7 cellular contexts compared by ENCODE assay signal in the genomic region with DNA sequence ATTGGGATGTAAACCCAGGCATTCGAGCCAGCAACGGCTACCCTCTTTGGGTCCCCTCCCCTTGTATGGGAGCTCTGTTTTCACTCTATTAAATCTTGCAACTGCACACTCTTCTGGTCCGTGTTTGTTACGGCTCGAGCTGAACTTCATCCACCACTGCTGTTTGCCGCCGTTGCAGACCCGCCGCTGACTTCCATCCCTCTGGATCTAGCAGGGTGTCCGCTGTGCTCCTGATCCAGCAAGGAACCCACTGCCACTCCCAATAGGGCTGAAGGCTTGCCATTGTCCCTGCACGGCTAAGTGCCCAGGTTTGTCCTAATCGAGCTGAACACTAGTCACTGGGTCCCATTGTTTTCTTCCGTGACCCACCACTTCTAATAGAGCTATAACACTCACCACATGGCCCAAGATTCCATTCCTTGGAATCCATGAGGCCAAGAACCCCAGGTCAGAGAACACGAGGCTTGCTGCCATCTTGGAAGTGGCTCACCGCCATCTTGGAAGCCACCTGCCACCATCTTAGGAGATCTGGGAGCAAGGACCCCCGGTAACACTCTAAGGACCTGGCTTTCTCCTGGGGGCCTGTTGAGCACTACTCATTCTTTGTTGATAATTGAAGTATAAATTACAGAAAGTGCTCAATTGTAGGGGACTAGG. TPM values are rescaled to one million over a fixed set of nuclear protein-coding genes. Genes with fewer than 3 reads are reported as not detected.
DNase-seq lines count a peak whose midpoint lies in the region; ATAC-seq and TF ChIP-seq lines count a peak whose summit lies in the region.
"Not testable (repeated sequence)": the region's sequence is repeated elsewhere in the genome, so short reads cannot be mapped to it uniquely, and the experiment has no call there.

No MANE protein-coding gene starts in this region.

- H3K36me3 Mint-ChIP-seq in CD4-positive, alpha-beta memory T cell; T-helper 2 cell treated with Interferon-gamma antibody and Interleukin-4, amounts not matched to agents 5 μg/mL and 100 μg/mL, for 36 hours (ENCODE audit: low read depth); central memory CD8-positive, alpha-beta T cell (ENCODE audit: insufficient read depth): not testable (repeated sequence)
- peaks cover 16% of the 10 kb centered on the region for H3K36me3 Mint-ChIP-seq in activated CD8-positive, alpha-beta T cell treated with anti-CD3 and anti-CD28 coated beads, Interleukin-2, amount 10 ng/mL, durations not matched to agents 7 days and 5 days (ENCODE audit: low read depth)
- H3K36me3 Mint-ChIP-seq in activated T-helper 2 cell treated with anti-CD3 and anti-CD28 coated beads, Interferon-gamma antibody, Interleukin-2, Interleukin-4, amounts not matched to agents 10 μg/mL and 5 μg/mL and 100 μg/mL, durations not matched to agents 14 hours and 24 hours and 36 hours (ENCODE audit: low read depth) = peaks cover 19% of the 10 kb centered on the region

- peak overlapping the region in 5 of 7 donors; percentile 11 to 83 (median 76) for H3K27ac Mint-ChIP-seq in CD4-positive, alpha-beta memory T cell
- peak overlapping the region; percentile 14 for H3K27ac Mint-ChIP-seq in T-helper 2 cell treated with Interferon-gamma antibody and Interleukin-4, amounts not matched to agents 5 μg/mL and 100 μg/mL, for 36 hours
- peak overlapping the region; percentile 48 for H3K27ac Mint-ChIP-seq in activated CD8-positive, alpha-beta T cell treated with anti-CD3 and anti-CD28 coated beads, Interleukin-2, amount 10 ng/mL, durations not matched to agents 7 days and 5 days
- peak overlapping the region; percentile 73 for H3K27ac Mint-ChIP-seq in activated T-helper 2 cell treated with anti-CD3 and anti-CD28 coated beads, Interferon-gamma antibody, Interleukin-2, Interleukin-4, amounts not matched to agents 10 μg/mL and 5 μg/mL and 100 μg/mL, durations not matched to agents 14 hours and 24 hours and 36 hours
- peak overlapping the region; percentile 93 for H3K27ac Mint-ChIP-seq in central memory CD8-positive, alpha-beta T cell (ENCODE audit: low read depth)

- WGBS in spleen, 5 donors = 96 to 98% (median 97%) methylated on average over 16 of the region's 16 CpGs

- POLR2A ChIA-PET in CD4-positive, alpha-beta memory T cell (lab: Charles Lee; ENCODE audit: partially characterized antibody) = interaction anchor here (1.1 to 21.5 kb wide), 3 partner anchors 13 to 60 kb away, joined by 3 to 435 read pairs (median 65); a partner anchor contains a TSS
- POLR2A ChIA-PET in activated CD8-positive, alpha-beta T cell treated with anti-CD3 and anti-CD28 coated beads, Interleukin-2, amount 10 ng/mL, durations not matched to agents 7 days and 5 days (lab: Charles Lee) = interaction anchor here (3.7 kb wide), 1 partner anchor 37 kb away, joined by 27 read pairs; a partner anchor contains a TSS

- DNase-seq in CD4-positive, alpha-beta memory T cell; T-helper 2 cell treated with Interferon-gamma antibody and Interleukin-4, amounts not matched to agents 5 μg/mL and 100 μg/mL, for 36 hours (ENCODE audit: low spot score); activated CD8-positive, alpha-beta T cell treated with anti-CD3 and anti-CD28 coated beads, Interleukin-2, amount 10 ng/mL, durations not matched to agents 7 days and 5 days; activated T-helper 2 cell treated with anti-CD3 and anti-CD28 coated beads, Interferon-gamma antibody, Interleukin-2, Interleukin-4, amounts not matched to agents 10 μg/mL and 5 μg/mL and 100 μg/mL, durations not matched to agents 14 hours and 24 hours and 36 hours (ENCODE audit: low spot score); central memory CD8-positive, alpha-beta T cell (ENCODE audit: low spot score in 2 of 2); spleen: not testable (repeated sequence)
- peak; percentile 22 for DNase-seq in islet precursor cell

- not testable (repeated sequence) for H3K27me3 ChIP-seq in CD4-positive, alpha-beta memory T cell (ENCODE audit: insufficient read depth, low read length); spleen (replicated peaks in 1 of 7)

- ATAC-seq in activated CD8-positive, alpha-beta T cell treated with anti-CD3 and anti-CD28 coated beads, Interleukin-2, amount 10 ng/mL, durations not matched to agents 7 days and 5 days; central memory CD8-positive, alpha-beta T cell (replicated peaks; ENCODE audit: extremely low read depth, poor library complexity, severe bottlenecking): not testable (repeated sequence)

- not testable (repeated sequence) for H3K36me3 ChIP-seq in CD4-positive, alpha-beta memory T cell (ENCODE audit: insufficient read depth, low read length); spleen

- not testable (repeated sequence) for H3K9me3 ChIP-seq in CD4-positive, alpha-beta memory T cell (ENCODE audit: control insufficient read depth in 1 of 2, low read length in 2 of 2); spleen

- peaks cover 45 to 67% (median 56%) of the 10 kb centered on the region in 4 donors for H3K4me1 Mint-ChIP-seq in CD4-positive, alpha-beta memory T cell
- peaks cover 41% of the 10 kb centered on the region for H3K4me1 Mint-ChIP-seq in T-helper 2 cell treated with Interferon-gamma antibody and Interleukin-4, amounts not matched to agents 5 μg/mL and 100 μg/mL, for 36 hours (ENCODE audit: low read depth)
- peaks cover 55% of the 10 kb centered on the region for H3K4me1 Mint-ChIP-seq in activated CD8-positive, alpha-beta T cell treated with anti-CD3 and anti-CD28 coated beads, Interleukin-2, amount 10 ng/mL, durations not matched to agents 7 days and 5 days (ENCODE audit: low read depth)
- H3K4me1 Mint-ChIP-seq in activated T-helper 2 cell treated with anti-CD3 and anti-CD28 coated beads, Interferon-gamma antibody, Interleukin-2, Interleukin-4, amounts not matched to agents 10 μg/mL and 5 μg/mL and 100 μg/mL, durations not matched to agents 14 hours and 24 hours and 36 hours (ENCODE audit: low read depth) = peaks cover 80% of the 10 kb centered on the region
- peaks cover 42% of the 10 kb centered on the region for H3K4me1 Mint-ChIP-seq in central memory CD8-positive, alpha-beta T cell

- not testable (repeated sequence) for H3K27ac ChIP-seq in CD4-positive, alpha-beta memory T cell (ENCODE audit: low read depth, low read length)
- H3K27ac ChIP-seq in spleen = peak overlapping the region in 6 of 8 donors; percentile 5 to 90 (median 56)

- not testable (repeated sequence) for H3K9me3 Mint-ChIP-seq in CD4-positive, alpha-beta memory T cell; T-helper 2 cell treated with Interferon-gamma antibody and Interleukin-4, amounts not matched to agents 5 μg/mL and 100 μg/mL, for 36 hours; activated CD8-positive, alpha-beta T cell treated with anti-CD3 and anti-CD28 coated beads, Interleukin-2, amount 10 ng/mL, durations not matched to agents 7 days and 5 days (ENCODE audit: insufficient read depth); activated T-helper 2 cell treated with anti-CD3 and anti-CD28 coated beads, Interferon-gamma antibody, Interleukin-2, Interleukin-4, amounts not matched to agents 10 μg/mL and 5 μg/mL and 100 μg/mL, durations not matched to agents 14 hours and 24 hours and 36 hours; central memory CD8-positive, alpha-beta T cell

- H3K4me3 ChIP-seq in CD4-positive, alpha-beta memory T cell (ENCODE audit: low read length in 2 of 2); spleen: not testable (repeated sequence)

- intact Hi-C loops in CD4-positive, alpha-beta memory T cell (cut with micrococcal nuclease) = loop anchor here (5.0 kb wide), 1 partner anchor 153 kb away; no protein-coding TSS in a partner anchor
- intact Hi-C loops in activated T-helper 2 cell treated with anti-CD3 and anti-CD28 coated beads, Interferon-gamma antibody, Interleukin-2, Interleukin-4, amounts not matched to agents 10 μg/mL and 5 μg/mL and 100 μg/mL, durations not matched to agents 14 hours and 24 hours and 36 hours (cut with micrococcal nuclease); spleen (cut with DNase I; ENCODE audit: low total_unique reads): not testable (repeated sequence)

- peaks cover 49% of the 10 kb centered on the region for H3K4me1 ChIP-seq in CD4-positive, alpha-beta memory T cell (ENCODE audit: insufficient read depth, low read length)
- peaks cover 32 to 85% (median 65%) of the 10 kb centered on the region in 6 donors for H3K4me1 ChIP-seq in spleen

- CTCF ChIA-PET in CD4-positive, alpha-beta memory T cell (lab: Charles Lee; ENCODE audit: partially characterized antibody) = interaction anchor here (1.0 to 6.5 kb wide), 7 partner anchors 12 to 437 kb away, joined by 3 to 81 read pairs (median 6); no protein-coding TSS in a partner anchor
- CTCF ChIA-PET in activated CD8-positive, alpha-beta T cell treated with anti-CD3 and anti-CD28 coated beads, Interleukin-2, amount 10 ng/mL, durations not matched to agents 7 days and 5 days (lab: Charles Lee) = interaction anchor here (1.0 to 19.1 kb wide), 4 partner anchors 11 to 61 kb away, joined by 3 to 268 read pairs (median 10); a partner anchor contains a TSS

- H3K4me3 Mint-ChIP-seq in CD4-positive, alpha-beta memory T cell = peak overlapping the region in 4 of 8 donors; percentile 1 to 63 (median 42)
- H3K4me3 Mint-ChIP-seq in T-helper 2 cell treated with Interferon-gamma antibody and Interleukin-4, amounts not matched to agents 5 μg/mL and 100 μg/mL, for 36 hours; activated CD8-positive, alpha-beta T cell treated with anti-CD3 and anti-CD28 coated beads, Interleukin-2, amount 10 ng/mL, durations not matched to agents 7 days and 5 days; activated T-helper 2 cell treated with anti-CD3 and anti-CD28 coated beads, Interferon-gamma antibody, Interleukin-2, Interleukin-4, amounts not matched to agents 10 μg/mL and 5 μg/mL and 100 μg/mL, durations not matched to agents 14 hours and 24 hours and 36 hours (ENCODE audit: low read depth); central memory CD8-positive, alpha-beta T cell: not testable (repeated sequence)

- TF ChIP-seq POLR2A in spleen (IDR thresholded peaks at IDR 0.05) = not testable (repeated sequence)

- not testable (repeated sequence) for H3K27me3 Mint-ChIP-seq in CD4-positive, alpha-beta memory T cell; T-helper 2 cell treated with Interferon-gamma antibody and Interleukin-4, amounts not matched to agents 5 μg/mL and 100 μg/mL, for 36 hours (ENCODE audit: low read depth); activated CD8-positive, alpha-beta T cell treated with anti-CD3 and anti-CD28 coated beads, Interleukin-2, amount 10 ng/mL, durations not matched to agents 7 days and 5 days (ENCODE audit: low read depth); activated T-helper 2 cell treated with anti-CD3 and anti-CD28 coated beads, Interferon-gamma antibody, Interleukin-2, Interleukin-4, amounts not matched to agents 10 μg/mL and 5 μg/mL and 100 μg/mL, durations not matched to agents 14 hours and 24 hours and 36 hours (ENCODE audit: low read depth); central memory CD8-positive, alpha-beta T cell

- TF ChIP-seq CTCF in spleen (IDR thresholded peaks at IDR 0.05 in 8 of 11, conservative IDR thresholded peaks at IDR 0.05 in 3 of 11) = not testable (repeated sequence)

RNA-seq across cellular contexts. Expression of a gene that starts 37.9 kb away (rescaled TPM):
- 100 to 1,000 TPM; 335 to 364 TPM for total RNA-seq in CD4-positive, alpha-beta memory T cell
- polyA plus RNA-seq in CD4-positive, alpha-beta memory T cell = 100 to 1,000 TPM; 119 to 136 TPM
- total RNA-seq in activated CD8-positive, alpha-beta T cell treated with anti-CD3 and anti-CD28 coated beads, Interleukin-2, amount 10 ng/mL, durations not matched to agents 7 days and 5 days = 100 to 1,000 TPM in 1 of 2 experiments, 10 to 100 TPM in 1; 97.0 to 100 TPM
- 60.8 and 61.1 TPM in 2 replicates for total RNA-seq in activated T-helper 2 cell treated with anti-CD3 and anti-CD28 coated beads, Interferon-gamma antibody, Interleukin-2, Interleukin-4, amounts not matched to agents 10 μg/mL and 5 μg/mL and 100 μg/mL, durations not matched to agents 14 hours and 24 hours and 36 hours
- 100 to 1,000 TPM in 6 of 7 donors, 10 to 100 TPM in 1; 86.2 to 178 (median 123) TPM for total RNA-seq in spleen
- polyA plus RNA-seq in spleen = 10 to 100 TPM; 48.7 to 94.2 (median 73.9) TPM

Comparison
In these comparisons a context has a peak if more than half of its experiments do, and no peak if none do; other contexts are left out.
1. H3K27ac Mint-ChIP-seq: peak in every context shown above with its lines; median percentile 93 in central memory CD8-positive, alpha-beta T cell; 76 in CD4-positive, alpha-beta memory T cell; 73 in activated T-helper 2 cell treated with anti-CD3 and anti-CD28 coated beads, Interferon-gamma antibody, Interleukin-2, Interleukin-4, amounts not matched to agents 10 μg/mL and 5 μg/mL and 100 μg/mL, durations not matched to agents 14 hours and 24 hours and 36 hours; 48 in activated CD8-positive, alpha-beta T cell treated with anti-CD3 and anti-CD28 coated beads, Interleukin-2, amount 10 ng/mL, durations not matched to agents 7 days and 5 days; 14 in T-helper 2 cell treated with Interferon-gamma antibody and Interleukin-4, amounts not matched to agents 5 μg/mL and 100 μg/mL, for 36 hours.